ENCODE assay signal across 16 cellular contexts in the genomic region with DNA sequence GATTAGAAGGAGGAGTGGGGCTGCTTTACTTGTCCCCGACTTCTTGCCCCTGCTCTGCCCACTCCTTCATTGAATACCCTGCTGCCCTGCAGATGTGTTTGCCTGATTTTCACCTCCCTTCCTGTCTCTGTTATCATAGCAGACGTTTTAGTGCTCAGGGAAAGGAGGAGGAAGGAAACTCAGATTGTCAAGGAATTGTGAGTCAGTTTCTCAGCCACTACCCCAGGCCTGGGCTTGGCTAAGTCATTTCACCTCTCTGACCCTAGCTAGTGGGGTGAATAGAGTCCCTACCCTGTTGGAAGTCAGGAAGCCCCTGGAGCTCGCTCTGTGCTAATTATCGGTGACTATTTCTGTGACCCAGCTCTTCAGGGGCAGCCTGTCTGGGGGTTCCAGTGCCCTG. TPM values are rescaled to one million over a fixed set of nuclear protein-coding genes. Genes with fewer than 3 reads are reported as not detected.
"Had no signal": no experiment of that assay in that cellular context is flagged by ENCODE, and none has a peak within 500 bp of the region (broad histone marks: within the 10 kb centered on the region; RNA-seq: fewer than 3 reads in every experiment).

No MANE protein-coding gene starts in this region.

- H3K9me3 ChIP-seq: ascending aorta, prostate gland, sigmoid colon, SK-N-SH, upper lobe of left lung had no signal

- H3K9me3 Mint-ChIP-seq: activated naive CD8-positive, alpha-beta T cell treated with anti-CD3 and anti-CD28 coated beads, Interleukin-2, amount 50 U/mL, for 24 hours; activated T-helper 1 cell treated with anti-CD3 and anti-CD28 coated beads, Interleukin-12 subunit alpha, Interleukin-12 subunit beta, Interleukin-2, Interleukin-4 antibody, amounts not matched to agents 30 ng/mL and 10 ng/mL and 1 ng/mL, durations not matched to agents 14 hours and 24 hours and 36 hours; naive thymus-derived CD8-positive, alpha-beta T cell had no signal

- H3K4me3 Mint-ChIP-seq: activated naive CD8-positive, alpha-beta T cell treated with anti-CD3 and anti-CD28 coated beads, Interleukin-2, amount 50 U/mL, for 24 hours; activated T-helper 1 cell treated with anti-CD3 and anti-CD28 coated beads, Interleukin-12 subunit alpha, Interleukin-12 subunit beta, Interleukin-2, Interleukin-4 antibody, amounts not matched to agents 30 ng/mL and 10 ng/mL and 1 ng/mL, durations not matched to agents 14 hours and 24 hours and 36 hours had no signal

- DNase-seq: activated CD4-positive, alpha-beta T cell treated with anti-CD3 and anti-CD28 coated beads, Interleukin-2, amount 50 U/mL, for 4 hours; activated CD4-positive, CD25-positive, alpha-beta regulatory T cell treated with anti-CD3 and anti-CD28 coated beads, Interleukin-2, amount 50 U/mL, for 72 hours; activated naive CD4-positive, alpha-beta T cell treated with Interleukin-2 at 50 U/mL for 16 hours; activated naive CD8-positive, alpha-beta T cell treated with anti-CD3 and anti-CD28 coated beads, Interleukin-2, amount 50 U/mL, for 24 hours; naive thymus-derived CD8-positive, alpha-beta T cell; occipital lobe; sigmoid colon; SK-N-SH; stimulated activated CD4-positive, alpha-beta T cell treated with anti-CD3 and anti-CD28 coated beads, Interleukin-12 subunit alpha, Interleukin-12 subunit beta, amount 100 ng/mL, for 4 hours; stimulated activated naive CD8-positive, alpha-beta T cell treated with anti-CD3 and anti-CD28 coated beads, Interleukin-15, Interleukin-2, amounts not matched to agents 100 U/mL and 50 U/mL, for 24 hours; upper lobe of left lung had no signal

- H3K36me3 ChIP-seq: prostate gland had no signal

- H3K27ac ChIP-seq: ascending aorta, prostate gland, sigmoid colon had no signal

- H3K27me3 ChIP-seq: ascending aorta, sigmoid colon, upper lobe of left lung had no signal

- H3K27ac Mint-ChIP-seq: activated naive CD8-positive, alpha-beta T cell treated with anti-CD3 and anti-CD28 coated beads, Interleukin-2, amount 50 U/mL, for 24 hours; activated T-helper 1 cell treated with anti-CD3 and anti-CD28 coated beads, Interleukin-12 subunit alpha, Interleukin-12 subunit beta, Interleukin-2, Interleukin-4 antibody, amounts not matched to agents 30 ng/mL and 10 ng/mL and 1 ng/mL, durations not matched to agents 14 hours and 24 hours and 36 hours had no signal

- H3K9me2 ChIP-seq: SK-N-SH had no signal

- H3K4me3 ChIP-seq: ascending aorta, lung, prostate gland, sigmoid colon, upper lobe of left lung had no signal

- ATAC-seq: activated naive CD8-positive, alpha-beta T cell treated with anti-CD3 and anti-CD28 coated beads, Interleukin-2, amount 50 U/mL, for 24 hours; naive thymus-derived CD8-positive, alpha-beta T cell; Right ventricle myocardium inferior; stimulated activated naive CD8-positive, alpha-beta T cell treated with anti-CD3 and anti-CD28 coated beads, Interleukin-15, Interleukin-2, amounts not matched to agents 100 U/mL and 50 U/mL, for 24 hours had no signal

- H3K4me2 ChIP-seq: SK-N-SH had no signal

RNA-seq across cellular contexts. Expression of a gene that starts 25.7 kb away (rescaled TPM):
- polyA plus RNA-seq: SK-N-SH had no signal
